ENCODE assay signal across 13 cellular contexts in genomic region chr2:111704246-111704645, GRCh38.
DNase-seq lines count a peak whose midpoint lies in the region; ATAC-seq and TF ChIP-seq lines count a peak whose summit lies in the region.
"Had no signal": no experiment of that assay in that cellular context is flagged by ENCODE, and none has a peak within 500 bp of the region (broad histone marks: within the 10 kb centered on the region; RNA-seq: fewer than 3 reads in every experiment).

No MANE protein-coding gene starts in this region.

- peak overlapping the region in 4 of 11 experiments; percentile 14 to 73 (median 34); a peak in 6 of 22 replicates for H3K9ac ChIP-seq in BLaER1 treated with 17β-estradiol and CSF1 and Interleukin-3, amounts not matched to agents 10 nM and 100 nM

- no peak for ATAC-seq in GM21825 (IDR thresholded peaks at IDR 0.05; ENCODE audit: unreplicated experiment)

- H3K9me3 ChIP-seq in BLaER1 treated with 17β-estradiol and CSF1 and Interleukin-3, amounts not matched to agents 10 nM and 100 nM (replicated peaks in 1 of 11): no peaks in the 10 kb centered on the region
- H3K9me3 ChIP-seq in right atrium auricular region: no peaks in the 10 kb centered on the region

- peak overlapping the region; percentile 48 to 88 (median 80); a peak in 21 of 22 replicates for H3K4me2 ChIP-seq in BLaER1 treated with 17β-estradiol and CSF1 and Interleukin-3, amounts not matched to agents 10 nM and 100 nM

- no peaks in the 10 kb centered on the region for H3K36me3 Mint-ChIP-seq in activated T-helper 1 cell treated with anti-CD3 and anti-CD28 coated beads, Interleukin-12 subunit alpha, Interleukin-12 subunit beta, Interleukin-2, Interleukin-4 antibody, amounts not matched to agents 30 ng/mL and 10 ng/mL and 1 ng/mL, durations not matched to agents 14 hours and 24 hours and 36 hours (ENCODE audit: low read depth)
- no peaks in the 10 kb centered on the region for H3K36me3 Mint-ChIP-seq in glutamatergic neuron (ENCODE audit: unreplicated experiment)

- H3K4me1 Mint-ChIP-seq in activated T-helper 1 cell treated with anti-CD3 and anti-CD28 coated beads, Interleukin-12 subunit alpha, Interleukin-12 subunit beta, Interleukin-2, Interleukin-4 antibody, amounts not matched to agents 30 ng/mL and 10 ng/mL and 1 ng/mL, durations not matched to agents 14 hours and 24 hours and 36 hours (ENCODE audit: low read depth): peaks cover 89% of the 10 kb centered on the region
- peaks cover 9% of the 10 kb centered on the region for H3K4me1 Mint-ChIP-seq in glutamatergic neuron (ENCODE audit: low read depth, unreplicated experiment)

- H3K27ac ChIP-seq in BLaER1 treated with 17β-estradiol and CSF1 and Interleukin-3, amounts not matched to agents 10 nM and 100 nM: peak overlapping the region in 8 of 11 experiments; percentile 23 to 87 (median 78); a peak in 13 of 22 replicates
- H3K27ac ChIP-seq in right atrium auricular region: no peak overlapping the region

- TF ChIP-seq CTCF in glutamatergic neuron (IDR thresholded peaks at IDR 0.05; ENCODE audit: partially characterized antibody, unreplicated experiment) (no peak), right atrium auricular region (IDR thresholded peaks at IDR 0.05) (no peak)

- no peaks in the 10 kb centered on the region for H3K27me3 Mint-ChIP-seq in activated T-helper 1 cell treated with anti-CD3 and anti-CD28 coated beads, Interleukin-12 subunit alpha, Interleukin-12 subunit beta, Interleukin-2, Interleukin-4 antibody, amounts not matched to agents 30 ng/mL and 10 ng/mL and 1 ng/mL, durations not matched to agents 14 hours and 24 hours and 36 hours (ENCODE audit: insufficient read depth)
- H3K27me3 Mint-ChIP-seq in glutamatergic neuron (ENCODE audit: unreplicated experiment): peaks cover 3% of the 10 kb centered on the region

- intact Hi-C loops in activated T-helper 1 cell treated with anti-CD3 and anti-CD28 coated beads, Interleukin-12 subunit alpha, Interleukin-12 subunit beta, Interleukin-2, Interleukin-4 antibody, amounts not matched to agents 30 ng/mL and 10 ng/mL and 1 ng/mL, durations not matched to agents 14 hours and 24 hours and 36 hours (cut with micrococcal nuclease): loop anchor here (2.0 to 10.0 kb wide), 2 partner anchors 223 to 959 kb away; no protein-coding TSS in a partner anchor

- no peaks in the 10 kb centered on the region for H3K36me3 ChIP-seq in BLaER1 treated with 17β-estradiol and CSF1 and Interleukin-3, amounts not matched to agents 10 nM and 100 nM
- no peaks in the 10 kb centered on the region for H3K36me3 ChIP-seq in right atrium auricular region

- H3K4me3 Mint-ChIP-seq in activated T-helper 1 cell treated with anti-CD3 and anti-CD28 coated beads, Interleukin-12 subunit alpha, Interleukin-12 subunit beta, Interleukin-2, Interleukin-4 antibody, amounts not matched to agents 30 ng/mL and 10 ng/mL and 1 ng/mL, durations not matched to agents 14 hours and 24 hours and 36 hours: peak overlapping the region; percentile 53
- H3K4me3 Mint-ChIP-seq in glutamatergic neuron (ENCODE audit: unreplicated experiment): no peak overlapping the region

- no peak overlapping the region for H3K4me3 ChIP-seq in BLaER1 treated with 17β-estradiol and CSF1 and Interleukin-3, amounts not matched to agents 10 nM and 100 nM
- no peak overlapping the region for H3K4me3 ChIP-seq in right atrium auricular region
- H3K4me3 ChIP-seq: skin epidermis had no signal

- no peaks in the 10 kb centered on the region for H3K9me3 Mint-ChIP-seq in activated T-helper 1 cell treated with anti-CD3 and anti-CD28 coated beads, Interleukin-12 subunit alpha, Interleukin-12 subunit beta, Interleukin-2, Interleukin-4 antibody, amounts not matched to agents 30 ng/mL and 10 ng/mL and 1 ng/mL, durations not matched to agents 14 hours and 24 hours and 36 hours
- no peaks in the 10 kb centered on the region for H3K9me3 Mint-ChIP-seq in glutamatergic neuron (ENCODE audit: unreplicated experiment)

- no peaks in the 10 kb centered on the region for H4K20me1 ChIP-seq in BLaER1 treated with 17β-estradiol and CSF1 and Interleukin-3, amounts not matched to agents 10 nM and 100 nM

- H3K27ac Mint-ChIP-seq in activated T-helper 1 cell treated with anti-CD3 and anti-CD28 coated beads, Interleukin-12 subunit alpha, Interleukin-12 subunit beta, Interleukin-2, Interleukin-4 antibody, amounts not matched to agents 30 ng/mL and 10 ng/mL and 1 ng/mL, durations not matched to agents 14 hours and 24 hours and 36 hours: peak overlapping the region; percentile 74
- H3K27ac Mint-ChIP-seq in glutamatergic neuron (ENCODE audit: unreplicated experiment): no peak overlapping the region

- peaks cover 63 to 92% (median 81%) of the 10 kb centered on the region in 10 experiments for H3K4me1 ChIP-seq in BLaER1 treated with 17β-estradiol and CSF1 and Interleukin-3, amounts not matched to agents 10 nM and 100 nM
- H3K4me1 ChIP-seq in right atrium auricular region: peaks cover 0 to 14% of the 10 kb centered on the region in 2 donors

- DNase-seq in HT1080 (ENCODE audit: low read depth): peak; percentile 91
- DNase-seq in activated T-helper 1 cell treated with anti-CD3 and anti-CD28 coated beads, Interleukin-12 subunit alpha, Interleukin-12 subunit beta, Interleukin-2, Interleukin-4 antibody, amounts not matched to agents 30 ng/mL and 10 ng/mL and 1 ng/mL, durations not matched to agents 14 hours and 24 hours and 36 hours (ENCODE audit: low spot score): no peak
- DNase-seq in kidney glomerular epithelial cell (lab: John Stamatoyannopoulos, UW): peak; percentile 59
- DNase-seq in glutamatergic neuron: no peak
- DNase-seq in NCI-H510A (lab: John Stamatoyannopoulos, UW): no peak
- no peak for DNase-seq in right atrium auricular region (ENCODE audit: low spot score)
- DNase-seq: caudate nucleus, DMS 273 treated with DMSO at 0.1 percent for 48 hours, kidney, NCI-H187 had no signal

- H3K27me3 ChIP-seq in BLaER1 treated with 17β-estradiol and CSF1 and Interleukin-3, amounts not matched to agents 10 nM and 100 nM: no peaks in the 10 kb centered on the region
- H3K27me3 ChIP-seq in right atrium auricular region: no peaks in the 10 kb centered on the region

Comparison
In these comparisons a context has a peak if more than half of its experiments do, and no peak if none do; other contexts are left out.
1. H3K27ac ChIP-seq: peak in BLaER1 treated with 17β-estradiol and CSF1 and Interleukin-3, amounts not matched to agents 10 nM and 100 nM (8 of 11); none in right atrium auricular region (0 of 2).
2. DNase-seq: peak in HT1080 (single experiment) and kidney glomerular epithelial cell (single experiment); none in activated T-helper 1 cell treated with anti-CD3 and anti-CD28 coated beads, Interleukin-12 subunit alpha, Interleukin-12 subunit beta, Interleukin-2, Interleukin-4 antibody, amounts not matched to agents 30 ng/mL and 10 ng/mL and 1 ng/mL, durations not matched to agents 14 hours and 24 hours and 36 hours (single experiment), glutamatergic neuron (single experiment), NCI-H510A (single experiment) and right atrium auricular region (single experiment).